8 cellular contexts compared by ENCODE assay signal in genomic region chr2:11778923-11779757, GRCh38. TPM values are rescaled to one million over a fixed set of nuclear protein-coding genes. Genes with fewer than 3 reads are reported as not detected.
DNase-seq lines count a peak whose midpoint lies in the region; ATAC-seq, FAIRE-seq and TF ChIP-seq lines count a peak whose summit lies in the region.

No MANE protein-coding gene starts in this region.

- intact Hi-C loops in heart right ventricle (cut with DNase I) = loop anchor here (1.0 to 10.0 kb wide), 12 partner anchors 32 to 304 kb away; partner anchors contain the start of gene LPIN1 (in 1 of the 10)

- H3K36me3 ChIP-seq in SU-DHL-6 (ENCODE audit: low read length) = peaks cover 54% of the 10 kb centered on the region
- H3K36me3 ChIP-seq in heart right ventricle = peaks cover 0 to 86% (median 34%) of the 10 kb centered on the region in 9 donors

- peaks cover 32% of the 10 kb centered on the region for H3K4me1 Mint-ChIP-seq in activated naive CD8-positive, alpha-beta T cell treated with anti-CD3 and anti-CD28 coated beads, Interleukin-2, amount 10 ng/mL, durations not matched to agents 7 days and 5 days

- TF ChIP-seq POLR2A in H54 (IDR thresholded peaks at IDR 0.05; ENCODE audit: low read depth, low read length) = no peak

- POLR2A ChIA-PET in activated naive CD8-positive, alpha-beta T cell treated with anti-CD3 and anti-CD28 coated beads, Interleukin-2, amount 10 ng/mL, durations not matched to agents 7 days and 5 days (lab: Charles Lee) = interaction anchor here (0.6 to 2.7 kb wide), 4 partner anchors 33 to 496 kb away, joined by 3 to 10 read pairs (median 4); partner anchors contain the start of gene LPIN1

- H3K4me3 ChIP-seq in GM12865 (ENCODE audit: low read depth, low read length) (no peak overlapping the region), LNCaP clone FGC (ENCODE audit: low read depth, low read length) (no peak overlapping the region), SU-DHL-6 (ENCODE audit: insufficient read depth, low read length, poor library complexity, severe bottlenecking) (no peak overlapping the region), heart right ventricle (peak overlapping the region in 6 of 10 donors; percentile 16 to 36 (median 24))

- 25 to 28% methylated on average over 23 of the region's 23 CpGs for WGBS in heart right ventricle, 2 donors

- peak; percentile 79 for DNase-seq in GM12865 (ENCODE audit: low read depth)
- DNase-seq in H54 (ENCODE audit: insufficient read length, low spot score) = peak; percentile 84
- DNase-seq in LNCaP clone FGC (ENCODE audit: low read depth) = no peak
- DNase-seq in activated naive CD8-positive, alpha-beta T cell treated with anti-CD3 and anti-CD28 coated beads, Interleukin-2, amount 10 ng/mL, durations not matched to agents 7 days and 5 days = peak; percentile 88
- DNase-seq in heart right ventricle = peak; percentile 79 to 85
- DNase-seq in retina = peak; percentile 86
- no peak for DNase-seq in GF-D8 (lab: John Stamatoyannopoulos, UW)

- no peak overlapping the region for H2AFZ ChIP-seq in SU-DHL-6 (ENCODE audit: low read depth, low read length, severe bottlenecking)

- TF ChIP-seq CTCF in GM12865 (IDR thresholded peaks at IDR 0.05; ENCODE audit: insufficient read depth, low read depth, low read length, missing control alignments) = peak; percentile 94
- peak; percentile 78 for TF ChIP-seq CTCF in LNCaP clone FGC (IDR thresholded peaks at IDR 0.05; ENCODE audit: control insufficient read depth, extremely low read depth, insufficient read depth)
- peak; percentile 87 for TF ChIP-seq CTCF in SU-DHL-6 (IDR thresholded peaks at IDR 0.05; ENCODE audit: insufficient read depth, low read length, poor library complexity, severe bottlenecking)
- peak; percentile 96 to 99 (median 97) for TF ChIP-seq CTCF in heart right ventricle (IDR thresholded peaks at IDR 0.05)

- H3K27me3 ChIP-seq in SU-DHL-6 (ENCODE audit: low read length) (no peaks in the 10 kb centered on the region), heart right ventricle (no peaks in the 10 kb centered on the region)

- no peaks in the 10 kb centered on the region for H3K27me3 Mint-ChIP-seq in activated naive CD8-positive, alpha-beta T cell treated with anti-CD3 and anti-CD28 coated beads, Interleukin-2, amount 10 ng/mL, durations not matched to agents 7 days and 5 days

- H3K9ac ChIP-seq in SU-DHL-6 (ENCODE audit: low read length) = peak overlapping the region; percentile 10; the same call in 1 of the 2 replicates

- H3K9me3 ChIP-seq in SU-DHL-6 (ENCODE audit: insufficient read depth, low read length) (no peaks in the 10 kb centered on the region), heart right ventricle (no peaks in the 10 kb centered on the region)

- H3F3A ChIP-seq in SU-DHL-6 (ENCODE audit: insufficient read depth) = peaks cover 39% of the 10 kb centered on the region

- H3K27ac ChIP-seq in SU-DHL-6 (ENCODE audit: low read depth, low read length) (peak overlapping the region; percentile 19), heart right ventricle (peak overlapping the region in 1 of 10 donors; percentile 54)

- H3K9me3 Mint-ChIP-seq in activated naive CD8-positive, alpha-beta T cell treated with anti-CD3 and anti-CD28 coated beads, Interleukin-2, amount 10 ng/mL, durations not matched to agents 7 days and 5 days = no peaks in the 10 kb centered on the region

- H3K27ac Mint-ChIP-seq in activated naive CD8-positive, alpha-beta T cell treated with anti-CD3 and anti-CD28 coated beads, Interleukin-2, amount 10 ng/mL, durations not matched to agents 7 days and 5 days = peak overlapping the region; percentile 60

- no peaks in the 10 kb centered on the region for H3K9me2 ChIP-seq in SU-DHL-6 (replicated peaks; ENCODE audit: insufficient read depth, low read length)

- peak overlapping the region; percentile 11 for H3K4me2 ChIP-seq in SU-DHL-6 (ENCODE audit: low read depth, low read length, poor library complexity, severe bottlenecking)

- H3K36me3 Mint-ChIP-seq in activated naive CD8-positive, alpha-beta T cell treated with anti-CD3 and anti-CD28 coated beads, Interleukin-2, amount 10 ng/mL, durations not matched to agents 7 days and 5 days = peaks cover 32% of the 10 kb centered on the region

- peaks cover 0 to 36% (median 20%) of the 10 kb centered on the region in 9 donors for H3K4me1 ChIP-seq in heart right ventricle

- peak overlapping the region; percentile 63 for H3K4me3 Mint-ChIP-seq in activated naive CD8-positive, alpha-beta T cell treated with anti-CD3 and anti-CD28 coated beads, Interleukin-2, amount 10 ng/mL, durations not matched to agents 7 days and 5 days

- H3K79me2 ChIP-seq in SU-DHL-6 (ENCODE audit: insufficient read depth, low read length) = peaks cover 13% of the 10 kb centered on the region; the same call in 1 of the 2 replicates

- peak; percentile 84 for ATAC-seq in activated naive CD8-positive, alpha-beta T cell treated with anti-CD3 and anti-CD28 coated beads, Interleukin-2, amount 10 ng/mL, durations not matched to agents 7 days and 5 days (ENCODE audit: low read depth)
- peak; percentile 90 to 94 (median 92) for ATAC-seq in heart right ventricle

- no peaks in the 10 kb centered on the region for H4K20me1 ChIP-seq in SU-DHL-6 (ENCODE audit: low read depth, low read length)

- FAIRE-seq in H54 (lab: Jason Lieb, UNC) = no peak

RNA-seq across cellular contexts. Expression of gene LPIN1, which starts 32.7 kb away (rescaled TPM):
- 10 to 100 TPM; 70.9 to 71.7 TPM for total RNA-seq in activated naive CD8-positive, alpha-beta T cell treated with anti-CD3 and anti-CD28 coated beads, Interleukin-2, amount 10 ng/mL, durations not matched to agents 7 days and 5 days
- 10 to 100 TPM; 28.0 to 61.0 (median 34.9) TPM for total RNA-seq in heart right ventricle
- 10 to 100 TPM; 18.9 to 26.9 TPM for polyA plus RNA-seq in heart right ventricle

Comparison
In these comparisons a context has a peak if more than half of its experiments do, and no peak if none do; other contexts are left out.
1. DNase-seq: peak in GM12865 (single experiment), H54 (single experiment), activated naive CD8-positive, alpha-beta T cell treated with anti-CD3 and anti-CD28 coated beads, Interleukin-2, amount 10 ng/mL, durations not matched to agents 7 days and 5 days (single experiment), heart right ventricle (2 of 2) and retina (single experiment); none in LNCaP clone FGC (single experiment) and GF-D8 (single experiment).
2. H3K4me3 ChIP-seq: peak in heart right ventricle (6 of 10); none in GM12865 (single experiment), LNCaP clone FGC (single experiment) and SU-DHL-6 (single experiment).
3. Peak in every context shown above with its lines, with median percentiles within 50 percentile points of each other: CTCF ChIP-seq.